Comparison of ENCODE assay signal across 20 cellular contexts in the genomic region with DNA sequence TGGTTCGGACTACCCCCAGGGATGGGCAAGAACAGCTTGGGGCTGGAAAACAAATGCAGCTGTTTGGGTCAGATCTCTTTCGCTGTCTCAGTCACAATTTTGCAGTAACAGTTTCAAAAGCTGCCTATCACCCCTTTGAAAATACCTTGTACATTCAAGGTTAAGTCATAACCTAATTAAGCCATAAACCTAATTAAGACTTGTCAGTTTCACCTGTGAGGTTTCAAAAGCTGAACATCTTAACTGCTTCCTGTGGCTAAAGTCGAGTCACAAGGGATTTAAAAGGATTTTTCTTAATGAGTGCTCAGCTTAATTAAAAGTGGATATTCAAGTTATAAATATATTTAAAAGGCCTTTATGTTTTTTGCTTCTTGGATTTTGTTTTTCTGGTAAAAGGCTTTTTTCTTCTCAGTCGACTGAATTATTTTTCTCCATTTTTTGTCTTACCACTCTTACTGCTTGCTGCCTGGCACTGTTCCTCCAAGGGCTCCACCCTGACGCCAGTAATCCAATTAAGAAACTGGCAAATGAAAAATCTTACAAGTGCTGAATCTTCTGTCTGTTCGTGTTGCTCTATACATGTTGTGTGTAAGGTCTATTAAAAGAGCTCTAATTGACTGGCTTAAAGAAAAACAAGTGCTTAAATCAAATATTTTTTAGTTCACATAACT. TPM values are rescaled to one million over a fixed set of nuclear protein-coding genes. Genes with fewer than 3 reads are reported as not detected.
DNase-seq lines count a peak whose midpoint lies in the region; ATAC-seq, FAIRE-seq and TF ChIP-seq lines count a peak whose summit lies in the region.
"Had no signal": no experiment of that assay in that cellular context is flagged by ENCODE, and none has a peak within 500 bp of the region (broad histone marks: within the 10 kb centered on the region; RNA-seq: fewer than 3 reads in every experiment).

No MANE protein-coding gene starts in this region.

- 85 to 93% methylated on average over 3 to 6 of the region's 6 CpGs for WGBS in endodermal cell (ENCODE audit: insufficient coverage in 1 of 2, insufficient read length in 1 of 2), 2 experiments
- 19 to 58% (median 34%) methylated on average over 6 of the region's 6 CpGs for WGBS in small intestine, 3 donors

- no peak overlapping the region for H3K27ac Mint-ChIP-seq in endodermal cell
- H3K27ac Mint-ChIP-seq in Calu3 (ENCODE audit: unreplicated experiment): no peak overlapping the region
- H3K27ac Mint-ChIP-seq: CD8-positive, alpha-beta memory T cell had no signal

- H3K27me3 Mint-ChIP-seq in endodermal cell (ENCODE audit: insufficient read depth): no peaks in the 10 kb centered on the region
- H3K27me3 Mint-ChIP-seq in Calu3 (ENCODE audit: unreplicated experiment): no peaks in the 10 kb centered on the region

- CTCF ChIA-PET in Calu3 (lab: Charles Lee): no interaction called here

- peaks cover 5% of the 10 kb centered on the region for H3K36me3 Mint-ChIP-seq in endodermal cell (ENCODE audit: low read depth)
- H3K36me3 Mint-ChIP-seq in Calu3 (ENCODE audit: insufficient read depth, unreplicated experiment): peaks cover 18% of the 10 kb centered on the region
- H3K36me3 Mint-ChIP-seq: CD8-positive, alpha-beta memory T cell had no signal

- H3K4me3 Mint-ChIP-seq in endodermal cell (no peak overlapping the region), Calu3 (ENCODE audit: low read depth, unreplicated experiment) (no peak overlapping the region)
- H3K4me3 Mint-ChIP-seq: CD8-positive, alpha-beta memory T cell had no signal

- peak; percentile 86 for DNase-seq in NCI-H82 (lab: John Stamatoyannopoulos, UW)
- no peak for DNase-seq in endodermal cell
- peak; percentile 27 for DNase-seq in small intestine
- DNase-seq in Calu3: no peak
- DNase-seq in EL: no peak
- DNase-seq: C1 segment of cervical spinal cord; CD8-positive, alpha-beta memory T cell; H7; MV-4-11; NCI-H1417; NCI-H187 treated with DMSO at 0.1 percent for 48 hours; NCI-H2227 treated with DMSO at 0.1 percent for 48 hours; NCI-H510A treated with DMSO at 0.1 percent for 48 hours; Peyer's patch had no signal

- H3K27ac ChIP-seq in HUES48 (ENCODE audit: low read depth, low read length) (peak overlapping the region; percentile 93), endodermal cell (ENCODE audit: low read depth, low read length) (no peak overlapping the region), small intestine (ENCODE audit: low read depth in 1 of 2, low read length in 1 of 2) (no peak overlapping the region)
- H3K27ac ChIP-seq: Peyer's patch, SJSA1 had no signal

- TF ChIP-seq CTCF in endodermal cell (conservative IDR thresholded peaks at IDR 0.05) (no peak), Calu3 (IDR thresholded peaks at IDR 0.05; ENCODE audit: unreplicated experiment) (no peak)

- ATAC-seq in GM21786 (IDR thresholded peaks at IDR 0.05; ENCODE audit: unreplicated experiment): no peak
- ATAC-seq: K562 had no signal

- H3K4me1 Mint-ChIP-seq in endodermal cell (peaks cover 22% of the 10 kb centered on the region), Calu3 (ENCODE audit: low read depth, unreplicated experiment) (peaks cover 9% of the 10 kb centered on the region)

- H3K9me3 Mint-ChIP-seq in endodermal cell (peaks cover 79% of the 10 kb centered on the region), Calu3 (ENCODE audit: low read depth, unreplicated experiment) (no peaks in the 10 kb centered on the region)
- H3K9me3 Mint-ChIP-seq: CD8-positive, alpha-beta memory T cell had no signal

- intact Hi-C loops in Calu3 (cut with micrococcal nuclease; ENCODE audit: unreplicated experiment): no loop called here

- H3K9me3 ChIP-seq in HUES48 (ENCODE audit: control insufficient read depth, insufficient read depth, low read length) (peaks cover 5% of the 10 kb centered on the region; the same call in 1 of the 2 replicates), endodermal cell (ENCODE audit: control insufficient read depth, low read length) (peaks cover 31% of the 10 kb centered on the region), small intestine (ENCODE audit: control insufficient read depth, low read depth) (no peaks in the 10 kb centered on the region)
- H3K9me3 ChIP-seq: Peyer's patch, SJSA1 had no signal

- no peaks in the 10 kb centered on the region for H3K27me3 ChIP-seq in HUES48 (ENCODE audit: control insufficient read depth, insufficient read depth, low read length)
- no peaks in the 10 kb centered on the region for H3K27me3 ChIP-seq in endodermal cell (ENCODE audit: control insufficient read depth, insufficient read depth, low read length, poor library complexity, severe bottlenecking)
- H3K27me3 ChIP-seq in small intestine (ENCODE audit: control insufficient read depth in 2 of 2, insufficient read depth in 2 of 2, low read length in 2 of 2): no peaks in the 10 kb centered on the region
- H3K27me3 ChIP-seq: Peyer's patch, SJSA1 had no signal

- FAIRE-seq in small intestine (lab: Jason Lieb, UNC): no peak
- FAIRE-seq: D721Med, HTR-8/SVneo had no signal

- H3K36me3 ChIP-seq in HUES48 (ENCODE audit: control insufficient read depth, insufficient read depth, low read length) (no peaks in the 10 kb centered on the region), endodermal cell (ENCODE audit: control insufficient read depth, insufficient read depth, low read length) (no peaks in the 10 kb centered on the region), small intestine (ENCODE audit: control insufficient read depth in 2 of 2, insufficient read depth in 2 of 2, low read length in 2 of 2) (no peaks in the 10 kb centered on the region)
- H3K36me3 ChIP-seq: Peyer's patch, SJSA1 had no signal

- no TSS peak for BruUV-seq in Calu3 (replicated peaks; lab: Mats Ljungman, UMichigan)

- H3K9ac ChIP-seq in HUES48 (ENCODE audit: low read depth, low read length): 0 out of 2 replicates have a peak overlapping the region, but pooled peaks have one; percentile 17
- H3K9ac ChIP-seq in endodermal cell (ENCODE audit: extremely low read depth, low read length, poor library complexity, severe bottlenecking): no peak overlapping the region

- no peak overlapping the region for H3K4me3 ChIP-seq in HUES48 (ENCODE audit: low read depth, low read length)
- H3K4me3 ChIP-seq in endodermal cell (ENCODE audit: low read length): peak overlapping the region; percentile 51
- H3K4me3 ChIP-seq in small intestine (ENCODE audit: low read depth in 1 of 2, low read length in 2 of 2): no peak overlapping the region
- H3K4me3 ChIP-seq: K562, Peyer's patch, SJSA1 had no signal

- H3K4me1 ChIP-seq in HUES48 (ENCODE audit: control insufficient read depth, insufficient read depth, low read length): peaks cover 56% of the 10 kb centered on the region
- peaks cover 6% of the 10 kb centered on the region for H3K4me1 ChIP-seq in endodermal cell (ENCODE audit: control insufficient read depth, insufficient read depth, low read length)
- no peaks in the 10 kb centered on the region for H3K4me1 ChIP-seq in small intestine (ENCODE audit: control insufficient read depth in 2 of 2, insufficient read depth in 1 of 2, low read depth in 1 of 2, low read length in 1 of 2)

RNA-seq across cellular contexts. Expression of a gene that starts 31.3 kb away (rescaled TPM):
- total RNA-seq in endodermal cell: 10 to 100 TPM in 1 of 2 donors, under 1 TPM in 1; 0.40 to 15.1 TPM
- 35.6 TPM for polyA plus RNA-seq in endodermal cell (2013, experiment 1 of 2)
- polyA plus RNA-seq in endodermal cell (2013, experiment 2 of 2): 31.5 TPM
- 1,000 to 10,000 TPM in 2 of 3 donors, 100 to 1,000 TPM in 1; 439 to 1,932 (median 1,477) TPM for polyA plus RNA-seq in small intestine
- 57.8 and 72.2 TPM in 2 replicates for total RNA-seq in Calu3 (2022)

RNA-seq across cellular contexts. Expression of a gene that starts 33.8 kb away (rescaled TPM):
- total RNA-seq in endodermal cell (not detected), Calu3 (2022) (2.8 and 3.1 TPM in 2 replicates)
- polyA plus RNA-seq in endodermal cell (2013, experiment 1 of 2): 0.32 TPM
- 0.37 TPM for polyA plus RNA-seq in endodermal cell (2013, experiment 2 of 2)
- 1 to 10 TPM in 1 of 3 donors, under 1 TPM in 2; 0.54 to 9.0 (median 0.67) TPM for polyA plus RNA-seq in small intestine
- total RNA-seq: K562 had no signal
- polyA plus RNA-seq: K562 had no signal

RNA-seq across cellular contexts. Expression of a gene that starts 40.8 kb away (rescaled TPM):
- total RNA-seq in endodermal cell: 10 to 100 TPM; 27.8 to 31.9 TPM
- polyA plus RNA-seq in endodermal cell (2013, experiment 1 of 2): 26.0 TPM
- 24.1 TPM for polyA plus RNA-seq in endodermal cell (2013, experiment 2 of 2)
- 10 to 100 TPM in 2 of 3 donors, 1 to 10 TPM in 1; 8.9 to 18.3 (median 11.9) TPM for polyA plus RNA-seq in small intestine
- 20.1 and 24.7 TPM in 2 replicates for total RNA-seq in Calu3 (2022)

RNA-seq across cellular contexts. Expression of a gene that starts 55.5 kb away (rescaled TPM):
- 1 to 10 TPM; 7.8 to 8.0 TPM for total RNA-seq in endodermal cell
- polyA plus RNA-seq in endodermal cell (2013, experiment 1 of 2): 8.4 TPM
- 9.0 TPM for polyA plus RNA-seq in endodermal cell (2013, experiment 2 of 2)
- polyA plus RNA-seq in small intestine: 10 to 100 TPM in 2 of 3 donors, 1 to 10 TPM in 1; 8.4 to 13.7 (median 10.1) TPM
- 7.1 and 10.3 TPM in 2 replicates for total RNA-seq in Calu3 (2022)

Comparison
In these comparisons a context has a peak if more than half of its experiments do, and no peak if none do; other contexts are left out.
1. DNase-seq: peak in NCI-H82 (single experiment) and small intestine (single experiment); none in endodermal cell (single experiment), Calu3 (single experiment) and EL (single experiment).